In genomic region chr19:47145639-47146486, GRCh38 we compare ENCODE assay signal across 18 cellular contexts. TPM values are rescaled to one million over a fixed set of nuclear protein-coding genes. Genes with fewer than 3 reads are reported as not detected.
DNase-seq lines count a peak whose midpoint lies in the region; ATAC-seq and TF ChIP-seq lines count a peak whose summit lies in the region.
"Had no signal": no experiment of that assay in that cellular context is flagged by ENCODE, and none has a peak within 500 bp of the region (broad histone marks: within the 10 kb centered on the region; RNA-seq: fewer than 3 reads in every experiment).

No MANE protein-coding gene starts in this region.

- H3K27me3 Mint-ChIP-seq in activated CD4-positive, alpha-beta T cell treated with anti-CD3 and anti-CD28 coated beads for 36 hours = no peaks in the 10 kb centered on the region
- H3K27me3 Mint-ChIP-seq in H9 (ENCODE audit: low read depth) (no peaks in the 10 kb centered on the region; the same call in 1 of the 2 replicates), nephron progenitor cell (ENCODE audit: low read depth, poor library complexity) (no peaks in the 10 kb centered on the region)
- H3K27me3 Mint-ChIP-seq in activated T-helper 1 cell treated with anti-CD3 and anti-CD28 coated beads, Interleukin-12 subunit alpha, Interleukin-12 subunit beta, Interleukin-2, Interleukin-4 antibody, amounts not matched to agents 30 ng/mL and 10 ng/mL and 1 ng/mL, durations not matched to agents 14 hours and 24 hours and 36 hours (ENCODE audit: insufficient read depth) = no peaks in the 10 kb centered on the region
- H3K27me3 Mint-ChIP-seq: natural killer cell treated with Interleukin-12 subunit alpha and Interleukin-12 subunit beta and Interleukin-15 and Interleukin-18, amount 100 ng/mL, for 72 hours had no signal

- H3K9me3 ChIP-seq in H9 (ENCODE audit: control insufficient read depth, low read depth, low read length) (no peaks in the 10 kb centered on the region), GM23248 (ENCODE audit: low read depth) (no peaks in the 10 kb centered on the region)
- H3K9me3 ChIP-seq: lower lobe of right lung, suprapubic skin had no signal

- H2BK120ac ChIP-seq in H9 (ENCODE audit: low read depth, low read length, poor library complexity, severe bottlenecking) = no peak overlapping the region

- no peak overlapping the region for H3K56ac ChIP-seq in H9 (ENCODE audit: insufficient read length, low read depth, low read length)

- no peak overlapping the region for H3K4ac ChIP-seq in H9 (ENCODE audit: low read depth, low read length)

- H3K23ac ChIP-seq in H9 (ENCODE audit: insufficient read length, low read depth, low read length) = no peak overlapping the region

- WGBS in H9 (ENCODE audit: extremely low coverage, insufficient read length, low lambda C conversion rate) = no CpG with 5 or more reads among the region's 5 CpGs
- 91 to 94% methylated on average over 5 of the region's 5 CpGs for WGBS in GM23248 (ENCODE audit: low coverage in 1 of 2, low lambda C conversion rate in 2 of 2, missing lambda C conversion rate in 2 of 2), 2 experiments

- H3K4me1 Mint-ChIP-seq in activated CD4-positive, alpha-beta T cell treated with anti-CD3 and anti-CD28 coated beads for 36 hours = peaks cover 83% of the 10 kb centered on the region
- H3K4me1 Mint-ChIP-seq in H9 (peaks cover 4 to 11% of the 10 kb centered on the region in 2 experiments), nephron progenitor cell (peaks cover 19% of the 10 kb centered on the region)
- H3K4me1 Mint-ChIP-seq in activated T-helper 1 cell treated with anti-CD3 and anti-CD28 coated beads, Interleukin-12 subunit alpha, Interleukin-12 subunit beta, Interleukin-2, Interleukin-4 antibody, amounts not matched to agents 30 ng/mL and 10 ng/mL and 1 ng/mL, durations not matched to agents 14 hours and 24 hours and 36 hours (ENCODE audit: low read depth) = peaks cover 52% of the 10 kb centered on the region

- ATAC-seq in activated CD4-positive, alpha-beta T cell treated with anti-CD3 and anti-CD28 coated beads for 36 hours = peak; percentile 24
- no peak for ATAC-seq in HG02678 (IDR thresholded peaks at IDR 0.05; ENCODE audit: unreplicated experiment)
- ATAC-seq: lower lobe of right lung; natural killer cell treated with Interleukin-12 subunit alpha and Interleukin-12 subunit beta and Interleukin-15 and Interleukin-18, amount 100 ng/mL, for 72 hours had no signal

- peaks cover 72% of the 10 kb centered on the region for H3K36me3 Mint-ChIP-seq in activated CD4-positive, alpha-beta T cell treated with anti-CD3 and anti-CD28 coated beads for 36 hours (ENCODE audit: low read depth)
- peaks cover 51 to 86% (median 83%) of the 10 kb centered on the region in 3 experiments; a peak in 6 of 7 replicates for H3K36me3 Mint-ChIP-seq in H9 (ENCODE audit: insufficient read depth in 1 of 3, low read depth in 3 of 3)
- peaks cover 47% of the 10 kb centered on the region for H3K36me3 Mint-ChIP-seq in activated T-helper 1 cell treated with anti-CD3 and anti-CD28 coated beads, Interleukin-12 subunit alpha, Interleukin-12 subunit beta, Interleukin-2, Interleukin-4 antibody, amounts not matched to agents 30 ng/mL and 10 ng/mL and 1 ng/mL, durations not matched to agents 14 hours and 24 hours and 36 hours (ENCODE audit: low read depth)
- peaks cover 84% of the 10 kb centered on the region for H3K36me3 Mint-ChIP-seq in nephron progenitor cell (ENCODE audit: low read depth)

- DNase-seq in activated CD4-positive, alpha-beta T cell treated with anti-CD3 and anti-CD28 coated beads for 36 hours = no peak
- no peak for DNase-seq in activated CD4-positive, alpha-beta T cell treated with anti-CD3 and anti-CD28 coated beads, Interleukin-2, amount 50 U/mL, for 48 hours
- DNase-seq in H9 (no peak), nephron progenitor cell (no peak), GM10266 (ENCODE audit: extremely low spot score) (no peak), GM23248 (no peak)
- no peak for DNase-seq in activated T-helper 1 cell treated with anti-CD3 and anti-CD28 coated beads, Interleukin-12 subunit alpha, Interleukin-12 subunit beta, Interleukin-2, Interleukin-4 antibody, amounts not matched to agents 30 ng/mL and 10 ng/mL and 1 ng/mL, durations not matched to agents 14 hours and 24 hours and 36 hours (ENCODE audit: low spot score)
- DNase-seq: activated CD8-positive, alpha-beta memory T cell treated with anti-CD3 and anti-CD28 coated beads, Interleukin-2, amount 50 U/mL, for 48 hours; anterior cingulate cortex; immature natural killer cell; lower lobe of right lung; NCI-H1048; retina had no signal

- H3K23me2 ChIP-seq in H9 (ENCODE audit: insufficient read length, low read depth, low read length, poor library complexity, severe bottlenecking) = no peaks in the 10 kb centered on the region

- no peak overlapping the region for H4K91ac ChIP-seq in H9 (ENCODE audit: insufficient read length, low read depth, low read length)

- no peak overlapping the region for H3K4me3 Mint-ChIP-seq in activated CD4-positive, alpha-beta T cell treated with anti-CD3 and anti-CD28 coated beads for 36 hours
- H3K4me3 Mint-ChIP-seq in H9 (no peak overlapping the region), nephron progenitor cell (no peak overlapping the region)
- peak overlapping the region; percentile 43 for H3K4me3 Mint-ChIP-seq in activated T-helper 1 cell treated with anti-CD3 and anti-CD28 coated beads, Interleukin-12 subunit alpha, Interleukin-12 subunit beta, Interleukin-2, Interleukin-4 antibody, amounts not matched to agents 30 ng/mL and 10 ng/mL and 1 ng/mL, durations not matched to agents 14 hours and 24 hours and 36 hours
- H3K4me3 Mint-ChIP-seq: immature natural killer cell; natural killer cell treated with Interleukin-12 subunit alpha and Interleukin-12 subunit beta and Interleukin-15 and Interleukin-18, amount 100 ng/mL, for 72 hours had no signal

- H3K36me3 ChIP-seq in GM23248 (ENCODE audit: low read depth) = peaks cover 39% of the 10 kb centered on the region

- POLR2A ChIA-PET in activated CD4-positive, alpha-beta T cell treated with anti-CD3 and anti-CD28 coated beads for 36 hours (lab: Charles Lee) = interaction anchor here (0.5 to 2.0 kb wide), 5 partner anchors 12 to 98 kb away, joined by 3 to 10 read pairs (median 5); partner anchors contain the start of gene ZC3H4

- TF ChIP-seq CTCF in H9 (conservative IDR thresholded peaks at IDR 0.05) = no peak
- no peak for TF ChIP-seq CTCF in nephron progenitor cell (IDR thresholded peaks at IDR 0.05)
- no peak for TF ChIP-seq CTCF in GM10266 (IDR thresholded peaks at IDR 0.05; ENCODE audit: control insufficient read depth, insufficient read depth, low read depth, missing control alignments)

- peaks cover 5% of the 10 kb centered on the region for H3K79me1 ChIP-seq in H9 (ENCODE audit: insufficient read depth, low read depth, low read length, poor library complexity, severe bottlenecking)

- H2BK12ac ChIP-seq in H9 (ENCODE audit: insufficient read length, low read depth, low read length) = no peak overlapping the region

- no peak overlapping the region for H3T11ph ChIP-seq in H9 (ENCODE audit: low read length)

- H3K9me2 ChIP-seq in GM23248 (ENCODE audit: insufficient read depth) = no peaks in the 10 kb centered on the region

- peak overlapping the region; percentile 89 for H3K27ac Mint-ChIP-seq in activated CD4-positive, alpha-beta T cell treated with anti-CD3 and anti-CD28 coated beads for 36 hours
- peak overlapping the region in 2 of 3 experiments; percentile 2 to 18; a peak in 2 of 7 replicates for H3K27ac Mint-ChIP-seq in H9
- H3K27ac Mint-ChIP-seq in activated T-helper 1 cell treated with anti-CD3 and anti-CD28 coated beads, Interleukin-12 subunit alpha, Interleukin-12 subunit beta, Interleukin-2, Interleukin-4 antibody, amounts not matched to agents 30 ng/mL and 10 ng/mL and 1 ng/mL, durations not matched to agents 14 hours and 24 hours and 36 hours = peak overlapping the region; percentile 80
- peak overlapping the region; percentile 8 for H3K27ac Mint-ChIP-seq in nephron progenitor cell

- in situ Hi-C loops in GM23248 (cut with MboI) = no loop called here

- H4K8ac ChIP-seq in H9 (replicated peaks; ENCODE audit: insufficient read length, low read depth, low read length) = no peak overlapping the region

- H3K4me3 ChIP-seq in GM23248 = no peak overlapping the region
- H3K4me3 ChIP-seq: lower lobe of right lung, suprapubic skin had no signal

- CTCF ChIA-PET in activated CD4-positive, alpha-beta T cell treated with anti-CD3 and anti-CD28 coated beads for 36 hours (lab: Charles Lee) = interaction anchor here (0.5 to 5.7 kb wide), 13 partner anchors 9 to 1465 kb away, joined by 3 to 48 read pairs (median 3); partner anchors contain the start of gene ZC3H4

- H3K79me2 ChIP-seq in H9 (ENCODE audit: insufficient read depth, low read length) (peaks cover 12% of the 10 kb centered on the region; the same call in 1 of the 2 replicates), GM23248 (ENCODE audit: insufficient read depth) (peaks cover 99% of the 10 kb centered on the region)

- intact Hi-C loops in activated CD4-positive, alpha-beta T cell treated with anti-CD3 and anti-CD28 coated beads for 36 hours (cut with DNase I, micrococcal nuclease) = loop anchor here (5.0 kb wide), 1 partner anchor 41 kb away; no protein-coding TSS in a partner anchor
- intact Hi-C loops in activated T-helper 1 cell treated with anti-CD3 and anti-CD28 coated beads, Interleukin-12 subunit alpha, Interleukin-12 subunit beta, Interleukin-2, Interleukin-4 antibody, amounts not matched to agents 30 ng/mL and 10 ng/mL and 1 ng/mL, durations not matched to agents 14 hours and 24 hours and 36 hours (cut with micrococcal nuclease) = loop anchor here (2.0 kb wide), 1 partner anchor 15 kb away; the partner anchor contains the start of gene SAE1

- no peak overlapping the region for H3K27ac ChIP-seq in H9 (ENCODE audit: insufficient read length, low read depth, low read length)
- H3K27ac ChIP-seq in GM23248 = no peak overlapping the region
- H3K27ac ChIP-seq: 22Rv1, C4-2B, lower lobe of right lung, suprapubic skin had no signal

- no peak overlapping the region for H4K5ac ChIP-seq in H9 (ENCODE audit: insufficient read length, low read depth, low read length)

- no peaks in the 10 kb centered on the region for H3K9me3 Mint-ChIP-seq in activated CD4-positive, alpha-beta T cell treated with anti-CD3 and anti-CD28 coated beads for 36 hours (ENCODE audit: low read depth)
- H3K9me3 Mint-ChIP-seq in H9 = no peaks in the 10 kb centered on the region; a peak in 1 of 5 replicates
- no peaks in the 10 kb centered on the region for H3K9me3 Mint-ChIP-seq in activated T-helper 1 cell treated with anti-CD3 and anti-CD28 coated beads, Interleukin-12 subunit alpha, Interleukin-12 subunit beta, Interleukin-2, Interleukin-4 antibody, amounts not matched to agents 30 ng/mL and 10 ng/mL and 1 ng/mL, durations not matched to agents 14 hours and 24 hours and 36 hours
- H3K9me3 Mint-ChIP-seq in nephron progenitor cell = no peaks in the 10 kb centered on the region
- H3K9me3 Mint-ChIP-seq: immature natural killer cell; natural killer cell treated with Interleukin-12 subunit alpha and Interleukin-12 subunit beta and Interleukin-15 and Interleukin-18, amount 100 ng/mL, for 72 hours had no signal

- H4K20me1 ChIP-seq in H9 (ENCODE audit: control insufficient read depth, insufficient read depth, insufficient read length) = no peaks in the 10 kb centered on the region
- H4K20me1 ChIP-seq in GM23248 (ENCODE audit: insufficient read depth) = no peaks in the 10 kb centered on the region

- no peaks in the 10 kb centered on the region for H3K4me1 ChIP-seq in H9 (ENCODE audit: insufficient read depth, low read length)
- H3K4me1 ChIP-seq in GM23248 (ENCODE audit: insufficient read depth) = peaks cover 26% of the 10 kb centered on the region

- H2BK20ac ChIP-seq in H9 (ENCODE audit: low read depth, low read length, poor library complexity, severe bottlenecking) = no peak overlapping the region

- H3K9ac ChIP-seq in H9 (ENCODE audit: extremely low read depth, insufficient read length, low read length) = no peak overlapping the region
- no peak overlapping the region for H3K9ac ChIP-seq in GM23248

- H3K14ac ChIP-seq in H9 (ENCODE audit: insufficient read depth, low read length) = no peak overlapping the region

- no peak overlapping the region for H2AK5ac ChIP-seq in H9 (ENCODE audit: insufficient read length, low read length)

- no peak overlapping the region for H3K18ac ChIP-seq in H9 (ENCODE audit: insufficient read length, low read depth, low read length)

- H3K27me3 ChIP-seq in H9 (ENCODE audit: insufficient read depth, low read length) = no peaks in the 10 kb centered on the region
- no peaks in the 10 kb centered on the region for H3K27me3 ChIP-seq in GM23248 (replicated peaks; ENCODE audit: insufficient read depth)
- H3K27me3 ChIP-seq: suprapubic skin had no signal

- H3F3A ChIP-seq in GM23248 (ENCODE audit: insufficient read depth) = peaks cover 24% of the 10 kb centered on the region

- no peak overlapping the region for H2BK15ac ChIP-seq in H9 (ENCODE audit: low read depth, low read length)

- H2AFZ ChIP-seq in H9 (ENCODE audit: low read length) (no peak overlapping the region), GM23248 (no peak overlapping the region)

- no peak overlapping the region for H2BK5ac ChIP-seq in H9 (ENCODE audit: insufficient read length, low read length)

- H3K4me2 ChIP-seq in H9 (ENCODE audit: insufficient read depth, insufficient read length, low read length) (no peak overlapping the region), GM23248 (ENCODE audit: unreplicated experiment) (no peak overlapping the region)

RNA-seq across cellular contexts. Expression of gene SAE1, which starts 15.2 kb away (rescaled TPM):
- 100 to 1,000 TPM; 143 to 156 TPM for total RNA-seq in activated CD4-positive, alpha-beta T cell treated with anti-CD3 and anti-CD28 coated beads for 36 hours
- total RNA-seq in H9 (2021) = 232 and 234 TPM in 2 replicates
- 141 and 142 TPM in 2 replicates for total RNA-seq in activated T-helper 1 cell treated with anti-CD3 and anti-CD28 coated beads, Interleukin-12 subunit alpha, Interleukin-12 subunit beta, Interleukin-2, Interleukin-4 antibody, amounts not matched to agents 30 ng/mL and 10 ng/mL and 1 ng/mL, durations not matched to agents 14 hours and 24 hours and 36 hours
- total RNA-seq in GM23248 (2014; rRNA removed; shearing (Covaris generic)) = 132 and 177 TPM in 2 replicates
- polyA plus RNA-seq in GM23248 (2016; fragmentation: Nextera tagmentation; extraction: Ambion mirVana) = 143 and 154 TPM in 2 replicates

RNA-seq across cellular contexts. Expression of gene ZC3H4, which starts 32.3 kb away (rescaled TPM):
- total RNA-seq in activated CD4-positive, alpha-beta T cell treated with anti-CD3 and anti-CD28 coated beads for 36 hours = 100 to 1,000 TPM in 1 of 2 experiments, 10 to 100 TPM in 1; 88.6 to 128 TPM
- 105 and 109 TPM in 2 replicates for total RNA-seq in H9 (2021)
- 111 and 114 TPM in 2 replicates for total RNA-seq in activated T-helper 1 cell treated with anti-CD3 and anti-CD28 coated beads, Interleukin-12 subunit alpha, Interleukin-12 subunit beta, Interleukin-2, Interleukin-4 antibody, amounts not matched to agents 30 ng/mL and 10 ng/mL and 1 ng/mL, durations not matched to agents 14 hours and 24 hours and 36 hours
- total RNA-seq in GM23248 (2014; rRNA removed; shearing (Covaris generic)) = 9.1 and 9.9 TPM in 2 replicates
- 6.0 and 7.0 TPM in 2 replicates for polyA plus RNA-seq in GM23248 (2016; fragmentation: Nextera tagmentation; extraction: Ambion mirVana)

Comparison
In these comparisons a context has a peak if more than half of its experiments do, and no peak if none do; other contexts are left out.
1. H3K27ac Mint-ChIP-seq: peak in every context shown above with its lines; median percentile 89 in activated CD4-positive, alpha-beta T cell treated with anti-CD3 and anti-CD28 coated beads for 36 hours; 80 in activated T-helper 1 cell treated with anti-CD3 and anti-CD28 coated beads, Interleukin-12 subunit alpha, Interleukin-12 subunit beta, Interleukin-2, Interleukin-4 antibody, amounts not matched to agents 30 ng/mL and 10 ng/mL and 1 ng/mL, durations not matched to agents 14 hours and 24 hours and 36 hours; 10 in H9; 8 in nephron progenitor cell.